In genomic region chr3:138778643-138779042, GRCh38 we compare ENCODE assay signal across 21 cellular contexts.
"Had no signal": no experiment of that assay in that cellular context is flagged by ENCODE, and none has a peak within 500 bp of the region (broad histone marks: within the 10 kb centered on the region; RNA-seq: fewer than 3 reads in every experiment).

No MANE protein-coding gene starts in this region.

- H3K36me3 Mint-ChIP-seq: natural killer cell; stimulated activated effector memory CD8-positive, alpha-beta T cell treated with anti-CD3 and anti-CD28 coated beads, Interleukin-12 subunit alpha, Interleukin-12 subunit beta, amount 100 ng/mL, for 72 hours had no signal

- ATAC-seq: left ventricle myocardium superior; lower lobe of right lung; natural killer cell; stimulated activated effector memory CD8-positive, alpha-beta T cell treated with anti-CD3 and anti-CD28 coated beads, Interleukin-12 subunit alpha, Interleukin-12 subunit beta, amount 100 ng/mL, for 72 hours had no signal

- H3K4me3 Mint-ChIP-seq: immature natural killer cell; natural killer cell; stimulated activated effector memory CD8-positive, alpha-beta T cell treated with anti-CD3 and anti-CD28 coated beads, Interleukin-12 subunit alpha, Interleukin-12 subunit beta, amount 100 ng/mL, for 72 hours; type B pancreatic cell had no signal

- H3K9me3 ChIP-seq: lower lobe of right lung, prostate gland, right atrium auricular region, sigmoid colon, stomach, tibial artery had no signal

- H3K4me3 ChIP-seq: coronary artery, lower lobe of right lung, prostate gland, right atrium auricular region, sigmoid colon, stomach, tibial artery had no signal

- H3K36me3 ChIP-seq: lower lobe of right lung, prostate gland, right atrium auricular region, sigmoid colon, stomach, tibial artery had no signal

- H3K27ac Mint-ChIP-seq: natural killer cell; stimulated activated effector memory CD8-positive, alpha-beta T cell treated with anti-CD3 and anti-CD28 coated beads, Interleukin-12 subunit alpha, Interleukin-12 subunit beta, amount 100 ng/mL, for 72 hours; type B pancreatic cell had no signal

- H3K27me3 ChIP-seq: right atrium auricular region, sigmoid colon, stomach, tibial artery had no signal

- H3K27me3 Mint-ChIP-seq: type B pancreatic cell had no signal

- H3K27ac ChIP-seq: coronary artery, lower lobe of right lung, parathyroid adenoma, prostate gland, right atrium auricular region, sigmoid colon, stomach, tibial artery had no signal

- DNase-seq: dermis blood vessel endothelial cell; effector memory CD4-positive, alpha-beta T cell; hypothalamus; immature natural killer cell; islet precursor cell; kidney glomerular epithelial cell; left ventricle myocardium superior; lower lobe of right lung; natural killer cell; sigmoid colon; stimulated activated CD4-positive, alpha-beta T cell treated with anti-CD3 and anti-CD28 coated beads, Interleukin-2, amount 100 ng/mL, for 24 hours; stimulated activated CD4-positive, alpha-beta T cell treated with anti-CD3 and anti-CD28 coated beads, Interleukin-4, amount 100 ng/mL, for 24 hours; stimulated activated naive CD4-positive, alpha-beta T cell treated with Interleukin-2 at 50 U/mL for 16 hours; stomach; tibial artery had no signal

- H3K9me3 Mint-ChIP-seq: immature natural killer cell; natural killer cell; stimulated activated effector memory CD8-positive, alpha-beta T cell treated with anti-CD3 and anti-CD28 coated beads, Interleukin-12 subunit alpha, Interleukin-12 subunit beta, amount 100 ng/mL, for 72 hours had no signal
